Comparison of ENCODE assay signal across 1 cellular context in the genomic region with DNA sequence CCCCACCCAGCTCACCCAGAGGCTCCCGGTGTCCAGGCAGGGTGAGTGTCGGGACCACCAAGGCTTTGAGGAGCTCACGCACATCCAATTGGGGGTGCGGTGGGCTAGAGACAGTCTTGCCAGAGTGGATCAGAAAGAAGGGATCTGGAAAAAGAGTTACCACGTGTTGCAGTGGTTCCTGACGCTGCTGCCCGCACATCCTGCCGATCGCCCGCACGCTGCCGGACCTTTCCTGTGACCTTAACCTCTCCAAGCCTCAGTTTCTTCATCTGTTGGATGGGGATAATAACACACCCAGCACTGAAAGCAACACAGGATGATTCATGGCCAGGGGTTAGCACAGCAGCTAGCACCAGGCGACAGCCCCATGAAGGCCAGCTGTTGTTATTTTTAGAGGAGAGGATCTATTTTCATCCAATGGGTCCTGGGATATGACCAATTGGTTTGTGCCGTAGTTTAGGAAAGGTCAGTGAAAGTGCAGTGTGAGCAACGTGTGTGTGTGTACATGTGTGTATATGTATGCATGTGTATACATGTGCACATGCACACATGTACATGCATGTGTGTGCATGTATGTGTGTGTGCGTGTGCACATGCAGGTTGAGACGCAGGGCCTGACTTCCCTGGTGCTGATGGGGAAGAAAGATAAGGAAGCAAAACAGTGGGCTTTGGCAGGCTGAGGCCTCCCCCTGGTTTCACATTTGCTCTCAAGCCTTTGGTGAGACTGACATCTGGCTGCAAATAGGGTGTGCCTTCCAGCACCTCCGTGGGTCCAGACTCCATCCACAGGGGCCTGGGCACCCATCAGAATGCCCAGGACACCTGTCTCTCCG.
TF ChIP-seq lines count a peak whose summit lies in the region.

No MANE protein-coding gene starts in this region.

TF ChIP-seq in GM23338, 12 proteins besides CTCF, POLR2A, EP300 and RAD21:
- no peak for TF ChIP-seq ZNF462 (CRISPR knock-in tag; IDR thresholded peaks at IDR 0.05)
- no peak for TF ChIP-seq ETS1 (IDR thresholded peaks at IDR 0.05)
- TF ChIP-seq EZH2phosphoT487 (IDR thresholded peaks at IDR 0.05; ENCODE audit: unreplicated experiment) = no peak
- no peak for TF ChIP-seq JUNB (IDR thresholded peaks at IDR 0.05; ENCODE audit: unreplicated experiment)
- no peak for TF ChIP-seq EZH2 (IDR thresholded peaks at IDR 0.05; ENCODE audit: low read depth, unreplicated experiment)
- no peak for TF ChIP-seq CREB1 (CRISPR knock-in tag; IDR thresholded peaks at IDR 0.05; ENCODE audit: low read depth)
- no peak for TF ChIP-seq STAT1 (IDR thresholded peaks at IDR 0.05; ENCODE audit: unreplicated experiment)
- no peak for TF ChIP-seq POLR2AphosphoS5 (IDR thresholded peaks at IDR 0.05; ENCODE audit: low read depth)
- TF ChIP-seq, protein P1, sequence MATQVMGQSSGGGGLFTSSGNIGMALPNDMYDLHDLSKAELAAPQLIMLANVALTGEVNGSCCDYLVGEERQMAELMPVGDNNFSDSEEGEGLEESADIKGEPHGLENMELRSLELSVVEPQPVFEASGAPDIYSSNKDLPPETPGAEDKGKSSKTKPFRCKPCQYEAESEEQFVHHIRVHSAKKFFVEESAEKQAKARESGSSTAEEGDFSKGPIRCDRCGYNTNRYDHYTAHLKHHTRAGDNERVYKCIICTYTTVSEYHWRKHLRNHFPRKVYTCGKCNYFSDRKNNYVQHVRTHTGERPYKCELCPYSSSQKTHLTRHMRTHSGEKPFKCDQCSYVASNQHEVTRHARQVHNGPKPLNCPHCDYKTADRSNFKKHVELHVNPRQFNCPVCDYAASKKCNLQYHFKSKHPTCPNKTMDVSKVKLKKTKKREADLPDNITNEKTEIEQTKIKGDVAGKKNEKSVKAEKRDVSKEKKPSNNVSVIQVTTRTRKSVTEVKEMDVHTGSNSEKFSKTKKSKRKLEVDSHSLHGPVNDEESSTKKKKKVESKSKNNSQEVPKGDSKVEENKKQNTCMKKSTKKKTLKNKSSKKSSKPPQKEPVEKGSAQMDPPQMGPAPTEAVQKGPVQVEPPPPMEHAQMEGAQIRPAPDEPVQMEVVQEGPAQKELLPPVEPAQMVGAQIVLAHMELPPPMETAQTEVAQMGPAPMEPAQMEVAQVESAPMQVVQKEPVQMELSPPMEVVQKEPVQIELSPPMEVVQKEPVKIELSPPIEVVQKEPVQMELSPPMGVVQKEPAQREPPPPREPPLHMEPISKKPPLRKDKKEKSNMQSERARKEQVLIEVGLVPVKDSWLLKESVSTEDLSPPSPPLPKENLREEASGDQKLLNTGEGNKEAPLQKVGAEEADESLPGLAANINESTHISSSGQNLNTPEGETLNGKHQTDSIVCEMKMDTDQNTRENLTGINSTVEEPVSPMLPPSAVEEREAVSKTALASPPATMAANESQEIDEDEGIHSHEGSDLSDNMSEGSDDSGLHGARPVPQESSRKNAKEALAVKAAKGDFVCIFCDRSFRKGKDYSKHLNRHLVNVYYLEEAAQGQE (IDR thresholded peaks at IDR 0.05; ENCODE audit: unreplicated experiment) = no peak
